ENCODE assay signal across 1 cellular context in the genomic region with DNA sequence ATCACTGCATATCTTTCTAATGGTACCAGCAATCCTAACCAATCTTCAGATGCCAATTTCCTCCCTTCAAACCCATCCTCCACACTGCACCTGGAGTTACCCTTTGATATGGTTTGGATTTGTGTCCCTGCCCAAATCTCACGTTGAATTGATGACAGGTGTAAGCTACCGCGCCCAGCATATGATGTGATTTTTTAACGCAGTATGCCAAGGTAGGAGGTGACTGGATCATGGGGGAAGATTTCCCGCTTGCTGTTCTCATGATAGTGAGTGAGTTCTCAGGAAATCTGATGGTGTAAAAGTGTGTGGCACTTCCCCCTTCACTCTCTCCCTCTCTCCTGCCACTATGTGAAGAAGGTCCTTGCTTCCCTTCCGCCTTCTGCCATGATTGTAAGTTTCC.
TF ChIP-seq lines count a peak whose summit lies in the region.

No MANE protein-coding gene starts in this region.

TF ChIP-seq in HepG2, 621 proteins besides CTCF, POLR2A, EP300 and RAD21:
- TF ChIP-seq, protein P1, sequence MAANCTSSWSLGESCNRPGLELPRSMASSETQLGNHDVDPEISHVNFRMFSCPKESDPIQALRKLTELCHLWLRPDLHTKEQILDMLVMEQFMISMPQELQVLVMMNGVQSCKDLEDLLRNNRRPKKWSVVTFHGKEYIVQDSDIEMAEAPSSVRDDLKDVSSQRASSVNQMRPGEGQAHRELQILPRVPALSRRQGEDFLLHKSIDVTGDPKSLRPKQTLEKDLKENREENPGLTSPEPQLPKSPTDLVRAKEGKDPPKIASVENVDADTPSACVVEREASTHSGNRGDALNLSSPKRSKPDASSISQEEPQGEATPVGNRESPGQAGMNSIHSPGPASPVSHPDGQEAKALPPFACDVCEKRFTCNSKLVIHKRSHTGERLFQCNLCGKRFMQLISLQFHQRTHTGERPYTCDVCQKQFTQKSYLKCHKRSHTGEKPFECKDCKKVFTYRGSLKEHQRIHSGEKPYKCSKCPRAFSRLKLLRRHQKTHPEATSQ (CRISPR knock-in tag; IDR thresholded peaks at IDR 0.05; ENCODE audit: borderline replicate concordance) = peak; percentile 76; the same call in 1 of the 2 replicates
- TF ChIP-seq, protein P2, sequence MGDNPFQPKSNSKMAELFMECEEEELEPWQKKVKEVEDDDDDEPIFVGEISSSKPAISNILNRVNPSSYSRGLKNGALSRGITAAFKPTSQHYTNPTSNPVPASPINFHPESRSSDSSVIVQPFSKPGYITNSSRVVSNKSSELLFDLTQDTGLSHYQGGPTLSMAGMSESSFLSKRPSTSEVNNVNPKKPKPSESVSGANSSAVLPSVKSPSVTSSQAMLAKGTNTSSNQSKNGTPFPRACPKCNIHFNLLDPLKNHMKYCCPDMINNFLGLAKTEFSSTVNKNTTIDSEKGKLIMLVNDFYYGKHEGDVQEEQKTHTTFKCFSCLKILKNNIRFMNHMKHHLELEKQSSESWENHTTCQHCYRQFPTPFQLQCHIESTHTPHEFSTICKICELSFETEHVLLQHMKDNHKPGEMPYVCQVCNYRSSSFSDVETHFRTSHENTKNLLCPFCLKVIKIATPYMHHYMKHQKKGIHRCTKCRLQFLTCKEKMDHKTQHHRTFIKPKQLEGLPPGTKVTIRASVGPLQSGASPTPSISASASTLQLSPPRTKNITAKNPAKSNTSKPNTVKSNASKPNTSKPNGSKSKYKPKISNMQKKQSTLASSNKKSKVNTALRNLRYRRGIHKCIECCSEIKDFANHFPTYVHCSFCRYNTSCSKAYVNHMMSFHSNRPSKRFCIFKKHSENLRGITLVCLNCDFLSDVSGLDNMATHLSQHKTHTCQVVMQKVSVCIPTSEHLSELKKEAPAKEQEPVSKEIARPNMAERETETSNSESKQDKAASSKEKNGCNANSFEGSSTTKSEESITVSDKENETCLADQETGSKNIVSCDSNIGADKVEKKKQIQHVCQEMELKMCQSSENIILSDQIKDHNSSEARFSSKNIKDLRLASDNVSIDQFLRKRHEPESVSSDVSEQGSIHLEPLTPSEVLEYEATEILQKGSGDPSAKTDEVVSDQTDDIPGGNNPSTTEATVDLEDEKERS (CRISPR knock-in tag; IDR thresholded peaks at IDR 0.05) = 0 out of 2 replicates have a peak, but pooled peaks have one; percentile 28
- TF ChIP-seq ZNF44 (CRISPR knock-in tag; IDR thresholded peaks at IDR 0.05) (no peak), TRIM24 (CRISPR knock-in tag; IDR thresholded peaks at IDR 0.05) (0 out of 2 replicates have a peak, but pooled peaks have one; percentile 15), HOXA9 (CRISPR knock-in tag; IDR thresholded peaks at IDR 0.05; ENCODE audit: borderline replicate concordance) (no peak), SSRP1 (CRISPR knock-in tag; IDR thresholded peaks at IDR 0.05) (0 out of 2 replicates have a peak, but pooled peaks have one; percentile 41), ZNF788 (CRISPR knock-in tag; IDR thresholded peaks at IDR 0.05; ENCODE audit: borderline replicate concordance) (0 out of 2 replicates have a peak, but pooled peaks have one; percentile 25)
- TF ChIP-seq, protein P3, sequence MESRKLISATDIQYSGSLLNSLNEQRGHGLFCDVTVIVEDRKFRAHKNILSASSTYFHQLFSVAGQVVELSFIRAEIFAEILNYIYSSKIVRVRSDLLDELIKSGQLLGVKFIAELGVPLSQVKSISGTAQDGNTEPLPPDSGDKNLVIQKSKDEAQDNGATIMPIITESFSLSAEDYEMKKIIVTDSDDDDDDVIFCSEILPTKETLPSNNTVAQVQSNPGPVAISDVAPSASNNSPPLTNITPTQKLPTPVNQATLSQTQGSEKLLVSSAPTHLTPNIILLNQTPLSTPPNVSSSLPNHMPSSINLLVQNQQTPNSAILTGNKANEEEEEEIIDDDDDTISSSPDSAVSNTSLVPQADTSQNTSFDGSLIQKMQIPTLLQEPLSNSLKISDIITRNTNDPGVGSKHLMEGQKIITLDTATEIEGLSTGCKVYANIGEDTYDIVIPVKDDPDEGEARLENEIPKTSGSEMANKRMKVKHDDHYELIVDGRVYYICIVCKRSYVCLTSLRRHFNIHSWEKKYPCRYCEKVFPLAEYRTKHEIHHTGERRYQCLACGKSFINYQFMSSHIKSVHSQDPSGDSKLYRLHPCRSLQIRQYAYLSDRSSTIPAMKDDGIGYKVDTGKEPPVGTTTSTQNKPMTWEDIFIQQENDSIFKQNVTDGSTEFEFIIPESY (CRISPR knock-in tag; IDR thresholded peaks at IDR 0.05) = peak; percentile 68
